In the genomic region with DNA sequence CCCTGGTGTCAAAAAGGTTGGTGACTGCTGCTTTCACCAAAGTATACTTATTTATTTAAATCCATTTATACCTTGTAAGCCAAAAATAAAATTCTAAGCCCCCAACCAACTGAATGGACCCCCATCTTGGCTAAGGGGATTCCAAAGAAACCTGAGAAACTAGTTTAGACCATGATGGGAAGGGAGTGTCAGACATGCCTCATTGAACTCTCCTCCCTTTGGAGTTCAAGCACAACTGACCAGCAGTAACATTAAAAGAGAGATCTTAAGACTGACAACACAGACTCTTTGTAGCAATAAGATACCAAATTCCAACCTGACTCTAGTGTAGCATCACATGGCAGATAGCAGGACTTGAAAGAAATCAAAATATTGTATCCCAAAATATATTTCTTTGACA, we compare ENCODE assay signal across 29 cellular contexts.
"Had no signal": no experiment of that assay in that cellular context is flagged by ENCODE, and none has a peak within 500 bp of the region (broad histone marks: within the 10 kb centered on the region; RNA-seq: fewer than 3 reads in every experiment).

No MANE protein-coding gene starts in this region.

- ATAC-seq: activated CD8-positive, alpha-beta memory T cell treated with anti-CD3 and anti-CD28 coated beads, Interleukin-2, amount 10 ng/mL, durations not matched to agents 7 days and 5 days; activated naive CD8-positive, alpha-beta T cell treated with anti-CD3 and anti-CD28 coated beads, Interleukin-2, amount 50 U/mL, for 24 hours; Panc1; SK-N-SH treated with all-trans-retinoic acid at 6 μM for 48 hours; T-cell had no signal

- DNase-seq: activated B cell treated with CpG ODN at 0.5 μM for 24 hours; activated CD4-positive, alpha-beta memory T cell treated with anti-CD3 and anti-CD28 coated beads for 36 hours; activated CD4-positive, alpha-beta T cell treated with anti-CD3 and anti-CD28 coated beads for 4 hours; activated CD4-positive, alpha-beta T cell treated with anti-CD3 and anti-CD28 coated beads, Interleukin-2, amount 50 U/mL, for 1 hour; activated CD4-positive, CD25-positive, alpha-beta regulatory T cell treated with anti-CD3 and anti-CD28 coated beads, Interleukin-2, amount 50 U/mL, for 72 hours; activated CD8-positive, alpha-beta memory T cell treated with anti-CD3 and anti-CD28 coated beads for 24 hours; activated CD8-positive, alpha-beta memory T cell treated with anti-CD3 and anti-CD28 coated beads, Interleukin-2, amount 10 ng/mL, durations not matched to agents 7 days and 5 days; activated CD8-positive, alpha-beta memory T cell treated with anti-CD3 and anti-CD28 coated beads, Interleukin-2, amount 50 U/mL, for 48 hours; activated effector memory CD4-positive, alpha-beta T cell treated with Interleukin-2 at 50 U/mL for 16 hours; activated naive CD4-positive, alpha-beta T cell treated with anti-CD3 and anti-CD28 coated beads, Interleukin-2, amount 10 ng/mL, durations not matched to agents 7 days and 5 days; activated naive CD8-positive, alpha-beta T cell treated with anti-CD3 and anti-CD28 coated beads, Interleukin-2, amount 50 U/mL, for 24 hours; activated T-cell treated with anti-CD3 and anti-CD28 coated beads, Interleukin-2, amount 50 U/mL, for 48 hours; anterior cingulate cortex; KBM-7; MM.1S; MV-4-11; NCI-H1092; NCI-H1436 treated with DMSO at 0.1 percent for 48 hours; NCI-H1694 treated with DMSO at 0.1 percent for 48 hours; NCI-H2029; NCI-H345; NCI-H524 treated with DMSO at 0.1 percent for 48 hours; SHP77; T-cell; T-helper 2 cell; T-helper 9 cell had no signal

- H3K27ac ChIP-seq: VCaP had no signal
